In the genomic region with DNA sequence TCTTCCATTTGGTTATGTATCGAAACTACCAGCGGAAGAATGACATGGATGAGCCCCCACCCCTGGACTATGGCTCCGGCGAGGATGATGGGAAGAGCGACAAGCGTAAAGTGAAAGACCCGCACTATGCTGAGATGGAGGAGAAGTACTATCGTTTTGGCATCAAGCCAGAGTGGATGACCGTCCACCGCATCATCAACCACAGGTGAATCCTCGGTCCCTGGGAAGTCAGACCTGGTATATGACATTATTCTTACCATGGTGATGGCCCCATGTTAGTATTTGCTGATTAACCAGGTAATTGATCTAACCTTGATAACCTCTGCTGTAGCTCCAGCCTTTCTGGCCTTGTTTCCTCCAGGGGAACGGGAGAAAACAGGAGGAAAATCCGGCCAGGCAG, we compare ENCODE assay signal across 20 cellular contexts. TPM values are rescaled to one million over a fixed set of nuclear protein-coding genes. Genes with fewer than 3 reads are reported as not detected.
DNase-seq lines count a peak whose midpoint lies in the region; ATAC-seq and TF ChIP-seq lines count a peak whose summit lies in the region.
"Had no signal": no experiment of that assay in that cellular context is flagged by ENCODE, and none has a peak within 500 bp of the region (broad histone marks: within the 10 kb centered on the region; RNA-seq: fewer than 3 reads in every experiment).

No MANE protein-coding gene starts in this region.

- no peak overlapping the region for H3K9ac ChIP-seq in endodermal cell (ENCODE audit: extremely low read depth, low read length, poor library complexity, severe bottlenecking)
- H3K9ac ChIP-seq: neural progenitor cell had no signal

- H3K9me3 ChIP-seq in T-helper 17 cell (ENCODE audit: control insufficient read depth, low read length, poor library complexity, severe bottlenecking) (no peaks in the 10 kb centered on the region), endodermal cell (ENCODE audit: control insufficient read depth, low read length) (no peaks in the 10 kb centered on the region), PC-9 (ENCODE audit: insufficient read depth, low read depth) (no peaks in the 10 kb centered on the region)
- H3K9me3 ChIP-seq: MG63, psoas muscle, SJSA1 had no signal

- peaks cover 6% of the 10 kb centered on the region for H3K4me1 ChIP-seq in endodermal cell (ENCODE audit: control insufficient read depth, insufficient read depth, low read length)
- H3K4me1 ChIP-seq in PC-9 (replicated peaks; ENCODE audit: insufficient read depth): no peaks in the 10 kb centered on the region
- H3K4me1 ChIP-seq: neural progenitor cell, SJSA1 had no signal

- POLR2A ChIA-PET in PC-9 (lab: Charles Lee; ENCODE audit: unreplicated experiment): no interaction called here

- peaks cover 20% of the 10 kb centered on the region for H3K4me1 Mint-ChIP-seq in activated T-cell treated with anti-CD3 and anti-CD28 coated beads, Interleukin-2, amount 50 U/mL, for 72 hours (ENCODE audit: low read depth)
- H3K4me1 Mint-ChIP-seq in T-helper 17 cell: peaks cover 17% of the 10 kb centered on the region
- peaks cover 3% of the 10 kb centered on the region for H3K4me1 Mint-ChIP-seq in endodermal cell
- H3K4me1 Mint-ChIP-seq in stimulated activated naive CD8-positive, alpha-beta T cell treated with anti-CD3 and anti-CD28 coated beads, Interleukin-15, amount 100 ng/mL, for 72 hours: peaks cover 33% of the 10 kb centered on the region
- H3K4me1 Mint-ChIP-seq: neural progenitor cell had no signal

- no peaks in the 10 kb centered on the region for H3K79me2 ChIP-seq in PC-9 (ENCODE audit: low read depth)

- no peaks in the 10 kb centered on the region for H3K27me3 Mint-ChIP-seq in activated T-cell treated with anti-CD3 and anti-CD28 coated beads, Interleukin-2, amount 50 U/mL, for 72 hours (ENCODE audit: low read depth)
- H3K27me3 Mint-ChIP-seq in T-helper 17 cell (no peaks in the 10 kb centered on the region), endodermal cell (ENCODE audit: insufficient read depth) (no peaks in the 10 kb centered on the region)
- no peaks in the 10 kb centered on the region for H3K27me3 Mint-ChIP-seq in stimulated activated naive CD8-positive, alpha-beta T cell treated with anti-CD3 and anti-CD28 coated beads, Interleukin-15, amount 100 ng/mL, for 72 hours
- H3K27me3 Mint-ChIP-seq: activated naive CD8-positive, alpha-beta T cell treated with anti-CD3 and anti-CD28 coated beads, Interleukin-2, amount 10 ng/mL, durations not matched to agents 7 days and 5 days; CD4-positive, alpha-beta T cell had no signal

- no peaks in the 10 kb centered on the region for H3K9me2 ChIP-seq in PC-9 (ENCODE audit: insufficient read depth)

- H3K36me3 Mint-ChIP-seq in activated T-cell treated with anti-CD3 and anti-CD28 coated beads, Interleukin-2, amount 50 U/mL, for 72 hours (ENCODE audit: insufficient read depth in 2 of 2): peaks cover 20 to 48% of the 10 kb centered on the region in 2 donors
- H3K36me3 Mint-ChIP-seq in T-helper 17 cell (ENCODE audit: low read depth) (peaks cover 29% of the 10 kb centered on the region), endodermal cell (ENCODE audit: low read depth) (peaks cover 75% of the 10 kb centered on the region)

- H3K4me3 ChIP-seq in endodermal cell (ENCODE audit: low read length): no peak overlapping the region
- H3K4me3 ChIP-seq in PC-9: no peak overlapping the region
- H3K4me3 ChIP-seq: GM12878, MG63, neural progenitor cell, psoas muscle, SJSA1 had no signal

- intact Hi-C loops in PC-9 (cut with micrococcal nuclease; ENCODE audit: unreplicated experiment): loop anchor here (2.0 kb wide), 1 partner anchor 34 kb away; no protein-coding TSS in a partner anchor

- no peak for TF ChIP-seq CTCF in endodermal cell (conservative IDR thresholded peaks at IDR 0.05)
- TF ChIP-seq CTCF in GM20000 (IDR thresholded peaks at IDR 0.05; ENCODE audit: extremely low read depth, missing control alignments): no peak
- no peak for TF ChIP-seq CTCF in PC-9 (conservative IDR thresholded peaks at IDR 0.05)

- H3K27me3 ChIP-seq in endodermal cell (ENCODE audit: control insufficient read depth, insufficient read depth, low read length, poor library complexity, severe bottlenecking): no peaks in the 10 kb centered on the region
- no peaks in the 10 kb centered on the region for H3K27me3 ChIP-seq in PC-9 (ENCODE audit: insufficient read depth, low read depth)
- H3K27me3 ChIP-seq: MG63, neural progenitor cell, SJSA1 had no signal

- no peak overlapping the region for H3K27ac ChIP-seq in endodermal cell (ENCODE audit: low read depth, low read length)
- H3K27ac ChIP-seq in PC-9: no peak overlapping the region
- H3K27ac ChIP-seq: neural progenitor cell, psoas muscle, SJSA1 had no signal

- no peak for DNase-seq in activated T-cell treated with anti-CD3 and anti-CD28 coated beads, Interleukin-2, amount 50 U/mL, for 72 hours
- no peak for DNase-seq in activated T-cell treated with anti-CD3 and anti-CD28 coated beads, Interleukin-2, amount 50 U/mL, for 1 hour
- no peak for DNase-seq in T-helper 17 cell
- DNase-seq in endodermal cell: peak; percentile 28
- peak in 1 of 2 donors; percentile 3 for DNase-seq in stimulated activated naive CD8-positive, alpha-beta T cell treated with anti-CD3 and anti-CD28 coated beads, Interleukin-15, amount 100 ng/mL, for 72 hours
- no peak for DNase-seq in GM20000 (ENCODE audit: low spot score)
- no peak for DNase-seq in PC-9
- DNase-seq in NOMO-1 (lab: John Stamatoyannopoulos, UW; ENCODE audit: unreplicated experiment in 2 of 2): no peak
- DNase-seq: activated CD4-positive, CD25-positive, alpha-beta regulatory T cell; activated naive CD8-positive, alpha-beta T cell treated with anti-CD3 and anti-CD28 coated beads, Interleukin-2, amount 10 ng/mL, durations not matched to agents 7 days and 5 days; CD4-positive, alpha-beta T cell; DMS153; MG63; NCI-H1436 treated with DMSO at 0.1 percent for 48 hours; NCI-H2171; NCI-H526 treated with DMSO at 0.1 percent for 48 hours; psoas muscle had no signal

- H3K4me3 Mint-ChIP-seq in activated T-cell treated with anti-CD3 and anti-CD28 coated beads, Interleukin-2, amount 50 U/mL, for 72 hours: no peak overlapping the region
- H3K4me3 Mint-ChIP-seq in T-helper 17 cell: no peak overlapping the region
- no peak overlapping the region for H3K4me3 Mint-ChIP-seq in endodermal cell
- H3K4me3 Mint-ChIP-seq in stimulated activated naive CD8-positive, alpha-beta T cell treated with anti-CD3 and anti-CD28 coated beads, Interleukin-15, amount 100 ng/mL, for 72 hours: no peak overlapping the region
- H3K4me3 Mint-ChIP-seq: activated naive CD8-positive, alpha-beta T cell treated with anti-CD3 and anti-CD28 coated beads, Interleukin-2, amount 10 ng/mL, durations not matched to agents 7 days and 5 days; CD4-positive, alpha-beta T cell; neural progenitor cell had no signal

- no peaks in the 10 kb centered on the region for H4K20me1 ChIP-seq in PC-9 (ENCODE audit: insufficient read depth)

- WGBS in endodermal cell (ENCODE audit: insufficient coverage in 1 of 2, insufficient read length in 1 of 2), 2 experiments: 94 to 97% methylated on average over 13 of the region's 13 CpGs

- no peak overlapping the region for H3K4me2 ChIP-seq in PC-9
- H3K4me2 ChIP-seq: neural progenitor cell had no signal

- no peaks in the 10 kb centered on the region for H3K9me3 Mint-ChIP-seq in activated T-cell treated with anti-CD3 and anti-CD28 coated beads, Interleukin-2, amount 50 U/mL, for 72 hours
- no peaks in the 10 kb centered on the region for H3K9me3 Mint-ChIP-seq in endodermal cell
- no peaks in the 10 kb centered on the region for H3K9me3 Mint-ChIP-seq in stimulated activated naive CD8-positive, alpha-beta T cell treated with anti-CD3 and anti-CD28 coated beads, Interleukin-15, amount 100 ng/mL, for 72 hours
- H3K9me3 Mint-ChIP-seq: activated naive CD8-positive, alpha-beta T cell treated with anti-CD3 and anti-CD28 coated beads, Interleukin-2, amount 10 ng/mL, durations not matched to agents 7 days and 5 days; CD4-positive, alpha-beta T cell; neural progenitor cell had no signal

- no peaks in the 10 kb centered on the region for H3F3A ChIP-seq in PC-9 (ENCODE audit: insufficient read depth, low read depth)

- H3K27ac Mint-ChIP-seq in activated T-cell treated with anti-CD3 and anti-CD28 coated beads, Interleukin-2, amount 50 U/mL, for 72 hours: peak overlapping the region; percentile 89
- peak overlapping the region; percentile 61 for H3K27ac Mint-ChIP-seq in T-helper 17 cell
- no peak overlapping the region for H3K27ac Mint-ChIP-seq in endodermal cell
- H3K27ac Mint-ChIP-seq in stimulated activated naive CD8-positive, alpha-beta T cell treated with anti-CD3 and anti-CD28 coated beads, Interleukin-15, amount 100 ng/mL, for 72 hours: peak overlapping the region; percentile 28 to 72
- H3K27ac Mint-ChIP-seq: activated naive CD8-positive, alpha-beta T cell treated with anti-CD3 and anti-CD28 coated beads, Interleukin-2, amount 10 ng/mL, durations not matched to agents 7 days and 5 days; neural progenitor cell had no signal

- H2AFZ ChIP-seq in PC-9: no peak overlapping the region
- H2AFZ ChIP-seq: neural progenitor cell had no signal

- peaks cover 58% of the 10 kb centered on the region for H3K36me3 ChIP-seq in endodermal cell (ENCODE audit: control insufficient read depth, insufficient read depth, low read length)
- H3K36me3 ChIP-seq in PC-9 (ENCODE audit: low read depth): no peaks in the 10 kb centered on the region
- H3K36me3 ChIP-seq: neural progenitor cell had no signal

- CTCF ChIA-PET in PC-9 (lab: Charles Lee): interaction anchor here (0.6 kb wide), 2 partner anchors 13 to 34 kb away, joined by 3 read pairs; no protein-coding TSS in a partner anchor

- ATAC-seq in activated T-cell treated with anti-CD3 and anti-CD28 coated beads, Interleukin-2, amount 50 U/mL, for 72 hours (replicated peaks in 1 of 2): no peak
- no peak for ATAC-seq in T-helper 17 cell
- no peak for ATAC-seq in stimulated activated naive CD8-positive, alpha-beta T cell treated with anti-CD3 and anti-CD28 coated beads, Interleukin-15, amount 100 ng/mL, for 72 hours

- no TSS peak for BruUV-seq in PC-9 (replicated peaks; lab: Mats Ljungman, UMichigan)

RNA-seq across cellular contexts. Expression of a gene that starts 8.5 kb away (rescaled TPM):
- total RNA-seq in activated T-cell treated with anti-CD3 and anti-CD28 coated beads, Interleukin-2, amount 50 U/mL, for 72 hours: 100 to 1,000 TPM; 133 to 140 TPM
- total RNA-seq in T-helper 17 cell (100 to 1,000 TPM; 219 TPM), endodermal cell (10 to 100 TPM; 55.0 to 64.1 TPM), PC-9 (2021) (197 and 219 TPM in 2 replicates)
- 66.3 TPM for polyA plus RNA-seq in endodermal cell (2013, experiment 1 of 2)
- 63.7 TPM for polyA plus RNA-seq in endodermal cell (2013, experiment 2 of 2)

RNA-seq across cellular contexts. Expression of a gene that starts 19.0 kb away (rescaled TPM):
- 1 to 10 TPM; 2.5 to 3.7 TPM for total RNA-seq in activated T-cell treated with anti-CD3 and anti-CD28 coated beads, Interleukin-2, amount 50 U/mL, for 72 hours
- total RNA-seq in T-helper 17 cell (1 to 10 TPM; 1.4 to 2.3 TPM), endodermal cell (1 to 10 TPM; 1.1 to 1.6 TPM), PC-9 (2021) (3.1 and 4.2 TPM in 2 replicates)
- 2.7 TPM for polyA plus RNA-seq in endodermal cell (2013, experiment 1 of 2)
- polyA plus RNA-seq in endodermal cell (2013, experiment 2 of 2): 2.5 TPM

RNA-seq across cellular contexts. Expression of a gene that starts 32.6 kb away (rescaled TPM):
- 10 to 100 TPM; 10.2 to 10.3 TPM for total RNA-seq in activated T-cell treated with anti-CD3 and anti-CD28 coated beads, Interleukin-2, amount 50 U/mL, for 72 hours
- total RNA-seq in T-helper 17 cell (1 to 10 TPM; 5.9 to 8.4 TPM), endodermal cell (1 to 10 TPM; 4.0 to 6.5 TPM), PC-9 (2021) (9.5 and 13.8 TPM in 2 replicates)
- 16.3 TPM for polyA plus RNA-seq in endodermal cell (2013, experiment 1 of 2)
- polyA plus RNA-seq in endodermal cell (2013, experiment 2 of 2): 15.3 TPM

RNA-seq across cellular contexts. Expression of a gene that starts 34.7 kb away (rescaled TPM):
- 100 to 1,000 TPM; 139 to 150 TPM for total RNA-seq in activated T-cell treated with anti-CD3 and anti-CD28 coated beads, Interleukin-2, amount 50 U/mL, for 72 hours
- 100 to 1,000 TPM; 102 to 118 TPM for total RNA-seq in T-helper 17 cell
- 100 to 1,000 TPM; 150 to 170 TPM for total RNA-seq in endodermal cell
- 133 TPM for polyA plus RNA-seq in endodermal cell (2013, experiment 1 of 2)
- polyA plus RNA-seq in endodermal cell (2013, experiment 2 of 2): 133 TPM
- 181 and 224 TPM in 2 replicates for total RNA-seq in PC-9 (2021)

RNA-seq across cellular contexts. Expression of a gene that starts 34.9 kb away (rescaled TPM):
- 10 to 100 TPM; 61.0 to 62.6 TPM for total RNA-seq in activated T-cell treated with anti-CD3 and anti-CD28 coated beads, Interleukin-2, amount 50 U/mL, for 72 hours
- total RNA-seq in T-helper 17 cell: 10 to 100 TPM; 24.3 to 27.9 TPM
- 10 to 100 TPM; 47.5 to 57.4 TPM for total RNA-seq in endodermal cell
- polyA plus RNA-seq in endodermal cell (2013, experiment 1 of 2): 69.8 TPM
- polyA plus RNA-seq in endodermal cell (2013, experiment 2 of 2): 56.3 TPM
- total RNA-seq in PC-9 (2021): 62.3 and 65.1 TPM in 2 replicates
